Comparison of ENCODE assay signal across 9 cellular contexts in genomic region chr20:31833130-31833930, GRCh38. TPM values are rescaled to one million over a fixed set of nuclear protein-coding genes. Genes with fewer than 3 reads are reported as not detected.
A peak's percentile ranks its signal among the peaks of the same experiment; 100 is the strongest.
DNase-seq lines count a peak whose midpoint lies in the region; ATAC-seq and TF ChIP-seq lines count a peak whose summit lies in the region.
"Had no signal": no experiment of that assay in that cellular context is flagged by ENCODE, and none has a peak within 500 bp of the region (broad histone marks: within the 10 kb centered on the region; RNA-seq: fewer than 3 reads in every experiment).

No MANE protein-coding gene starts in this region.

- H2AK5ac ChIP-seq in mesendoderm (ENCODE audit: low read length) = no peak overlapping the region

- peak; percentile 86 for TF ChIP-seq CTCF in DND-41 (IDR thresholded peaks at IDR 0.05; ENCODE audit: borderline replicate concordance, extremely low read depth, low read length, poor library complexity, severe bottlenecking)

- H3K9me3 Mint-ChIP-seq in stimulated activated naive B cell treated with anti-CD40 and anti-IgM and Interleukin-4, amounts not matched to agents 10 μg/mL and 1 μg/mL and 100 μg/mL, for 72 hours = no peaks in the 10 kb centered on the region

- no peak overlapping the region for H4K8ac ChIP-seq in mesendoderm (ENCODE audit: low read depth, low read length)

- no CpG with 5 or more reads among the region's 14 CpGs for WGBS in mesendoderm (ENCODE audit: extremely low coverage, insufficient coverage, low lambda C conversion rate)

- H4K20me1 ChIP-seq in DND-41 (ENCODE audit: insufficient read depth, low read length) = peaks cover 15% of the 10 kb centered on the region

- peak; percentile 53; the same call in 2 of the 3 replicates for ATAC-seq in DND-41 (ENCODE audit: insufficient read depth, low read depth)
- peak; percentile 59 to 66 for ATAC-seq in stimulated activated naive B cell treated with anti-CD40 and anti-IgM and Interleukin-4, amounts not matched to agents 10 μg/mL and 1 μg/mL and 100 μg/mL, for 72 hours (replicated peaks)
- ATAC-seq in GM18868 (IDR thresholded peaks at IDR 0.05; ENCODE audit: unreplicated experiment) = no peak

- H2BK15ac ChIP-seq in mesendoderm (replicated peaks; ENCODE audit: low read depth) = no peak overlapping the region

- H3K9ac ChIP-seq in DND-41 (ENCODE audit: low read depth, low read length) (no peak overlapping the region), mesendoderm (ENCODE audit: low read length) (no peak overlapping the region)

- H3K79me2 ChIP-seq in DND-41 (ENCODE audit: insufficient read depth, low read length) (no peaks in the 10 kb centered on the region), mesendoderm (ENCODE audit: control insufficient read depth, insufficient read depth, low read length) (no peaks in the 10 kb centered on the region)

- no peaks in the 10 kb centered on the region for H3K9me3 ChIP-seq in DND-41 (ENCODE audit: insufficient read depth, low read length, severe bottlenecking)

- no peak overlapping the region for H3K4me3 Mint-ChIP-seq in stimulated activated naive B cell treated with anti-CD40 and anti-IgM and Interleukin-4, amounts not matched to agents 10 μg/mL and 1 μg/mL and 100 μg/mL, for 72 hours
- H3K4me3 Mint-ChIP-seq: activated naive CD8-positive, alpha-beta T cell had no signal

- no peak overlapping the region for H3K18ac ChIP-seq in mesendoderm (ENCODE audit: low read length)

- H3K36me3 Mint-ChIP-seq in stimulated activated naive B cell treated with anti-CD40 and anti-IgM and Interleukin-4, amounts not matched to agents 10 μg/mL and 1 μg/mL and 100 μg/mL, for 72 hours = no peaks in the 10 kb centered on the region
- H3K36me3 Mint-ChIP-seq: activated naive CD8-positive, alpha-beta T cell had no signal

- H2AFZ ChIP-seq in DND-41 (ENCODE audit: low read depth, low read length) = no peak overlapping the region

- no peak overlapping the region for H3K27ac ChIP-seq in DND-41 (ENCODE audit: low read length)
- no peak overlapping the region for H3K27ac ChIP-seq in mesendoderm (ENCODE audit: low read depth, low read length)

- no peak overlapping the region for H2BK120ac ChIP-seq in mesendoderm (ENCODE audit: low read depth, low read length)

- no peak overlapping the region for H3K23ac ChIP-seq in mesendoderm (ENCODE audit: low read length)

- H3K56ac ChIP-seq in mesendoderm (ENCODE audit: low read length) = no peak overlapping the region

- H3K4me1 ChIP-seq in DND-41 (ENCODE audit: insufficient read depth, low read length) (peaks cover 6% of the 10 kb centered on the region; the same call in 1 of the 2 replicates), mesendoderm (ENCODE audit: control insufficient read depth, low read depth, low read length) (peaks cover 15% of the 10 kb centered on the region)

- H4K5ac ChIP-seq in mesendoderm (ENCODE audit: low read length) = no peak overlapping the region

- H3K4me2 ChIP-seq in DND-41 (ENCODE audit: insufficient read depth, low read length) = no peak overlapping the region
- no peak overlapping the region for H3K4me2 ChIP-seq in mesendoderm (ENCODE audit: low read length)

- no peak overlapping the region for H3K27ac Mint-ChIP-seq in stimulated activated naive B cell treated with anti-CD40 and anti-IgM and Interleukin-4, amounts not matched to agents 10 μg/mL and 1 μg/mL and 100 μg/mL, for 72 hours
- H3K27ac Mint-ChIP-seq: activated naive CD8-positive, alpha-beta T cell had no signal

- in situ Hi-C loops in KBM-7 (cut with MboI; ENCODE audit: low pct_unique_long_range_greater_than_20kb, low sequenced_read_pairs) = no loop called here

- H2BK5ac ChIP-seq in mesendoderm (ENCODE audit: low read length) = no peak overlapping the region

- H3K4me3 ChIP-seq in DND-41 (ENCODE audit: low read depth in 1 of 2, low read length in 2 of 2) = no peak overlapping the region
- H3K4me3 ChIP-seq in mesendoderm (ENCODE audit: low read length) = no peak overlapping the region

- H3K4ac ChIP-seq in mesendoderm (ENCODE audit: low read depth, low read length) = no peak overlapping the region

- DNase-seq in DND-41 (peak; percentile 65), KBM-7 (peak; percentile 67), cerebellum (ENCODE audit: low spot score) (peak; percentile 47), mesendoderm (peak; percentile 89), DMS153 (lab: John Stamatoyannopoulos, UW) (no peak)
- peak; percentile 16 for DNase-seq in activated CD4-positive, CD25-positive, alpha-beta regulatory T cell treated with anti-CD3 and anti-CD28 coated beads, Interleukin-2, amount 50 U/mL, for 16 hours (ENCODE audit: low read depth, low spot score)
- DNase-seq in stimulated activated naive B cell treated with anti-CD40 and anti-IgM and Interleukin-4, amounts not matched to agents 10 μg/mL and 1 μg/mL and 100 μg/mL, for 72 hours = peak; percentile 48

- peaks cover 0 to 5% of the 10 kb centered on the region in 2 donors for H3K27me3 Mint-ChIP-seq in stimulated activated naive B cell treated with anti-CD40 and anti-IgM and Interleukin-4, amounts not matched to agents 10 μg/mL and 1 μg/mL and 100 μg/mL, for 72 hours
- H3K27me3 Mint-ChIP-seq: activated naive CD8-positive, alpha-beta T cell had no signal

- H3K4me1 Mint-ChIP-seq in stimulated activated naive B cell treated with anti-CD40 and anti-IgM and Interleukin-4, amounts not matched to agents 10 μg/mL and 1 μg/mL and 100 μg/mL, for 72 hours = peaks cover 7 to 15% of the 10 kb centered on the region in 2 donors

- no peaks in the 10 kb centered on the region for H3K79me1 ChIP-seq in mesendoderm (ENCODE audit: low read length)

- no peaks in the 10 kb centered on the region for H3K27me3 ChIP-seq in DND-41 (ENCODE audit: insufficient read depth, low read length, poor library complexity)
- no peaks in the 10 kb centered on the region for H3K27me3 ChIP-seq in mesendoderm (ENCODE audit: insufficient read depth, low read length, poor library complexity)

- no peaks in the 10 kb centered on the region for H3K36me3 ChIP-seq in DND-41 (ENCODE audit: insufficient read depth, low read length)
- no peaks in the 10 kb centered on the region for H3K36me3 ChIP-seq in mesendoderm (ENCODE audit: control insufficient read depth, insufficient read depth, low read length)

RNA-seq across cellular contexts. Expression of gene FOXS1, which starts 12.1 kb away (rescaled TPM):
- total RNA-seq in cerebellum = 1.8 TPM
- polyA plus RNA-seq in mesendoderm (2013, experiment 1 of 2) = 0.03 TPM
- not detected for polyA plus RNA-seq in mesendoderm (2013, experiment 2 of 2)

RNA-seq across cellular contexts. Expression of gene MYLK2, which starts 14.2 kb away (rescaled TPM):
- total RNA-seq in cerebellum = 1.1 TPM
- polyA plus RNA-seq in mesendoderm (2013, experiment 1 of 2) = 0.14 TPM
- 0.22 TPM for polyA plus RNA-seq in mesendoderm (2013, experiment 2 of 2)

RNA-seq across cellular contexts. Expression of gene DUSP15, which starts 37.0 kb away (rescaled TPM):
- 6.1 TPM for total RNA-seq in cerebellum
- 0.27 TPM for polyA plus RNA-seq in mesendoderm (2013, experiment 1 of 2)
- 0.15 TPM for polyA plus RNA-seq in mesendoderm (2013, experiment 2 of 2)

RNA-seq across cellular contexts. Expression of gene TTLL9, which starts 37.1 kb away (rescaled TPM):
- total RNA-seq in cerebellum = 2.5 TPM
- not detected for polyA plus RNA-seq in mesendoderm (2013, experiment 1 of 2)
- 0.01 TPM for polyA plus RNA-seq in mesendoderm (2013, experiment 2 of 2)
